26 cellular contexts compared by ENCODE assay signal in the genomic region with DNA sequence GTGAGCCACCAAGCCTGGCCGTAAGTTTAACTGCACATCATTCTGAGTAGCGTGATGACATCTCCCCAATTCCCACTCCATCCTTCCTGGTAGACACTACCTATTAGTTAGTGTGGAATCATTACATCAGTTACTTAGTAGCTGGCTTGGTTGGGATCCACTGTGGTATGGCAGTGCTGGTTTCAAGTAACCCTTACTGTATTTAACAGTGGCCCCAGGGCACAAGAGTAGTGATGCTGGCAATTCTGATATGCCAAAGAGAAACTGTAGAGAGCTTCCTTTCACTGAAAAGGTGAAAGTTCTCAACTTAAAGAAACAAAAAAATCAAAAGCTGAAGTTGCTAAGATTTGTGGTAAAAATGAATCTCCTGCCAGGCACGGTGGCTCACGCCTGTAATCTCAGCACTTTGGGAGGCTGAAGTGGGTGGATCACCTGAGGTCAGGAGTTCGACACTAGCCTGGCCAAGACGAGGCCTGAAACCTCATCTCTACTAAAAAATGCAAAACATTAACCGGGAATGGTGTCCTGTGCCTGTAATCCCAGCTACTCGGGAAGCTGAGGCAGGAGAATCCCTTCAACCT. TPM values are rescaled to one million over a fixed set of nuclear protein-coding genes. Genes with fewer than 3 reads are reported as not detected.
"Had no signal": no experiment of that assay in that cellular context is flagged by ENCODE, and none has a peak within 500 bp of the region (broad histone marks: within the 10 kb centered on the region; RNA-seq: fewer than 3 reads in every experiment).

No MANE protein-coding gene starts in this region.

- H3K36me3 Mint-ChIP-seq: activated CD8-positive, alpha-beta memory T cell treated with anti-CD3 and anti-CD28 coated beads, Interleukin-2, amount 10 ng/mL, durations not matched to agents 7 days and 5 days; activated naive CD8-positive, alpha-beta T cell treated with anti-CD3 and anti-CD28 coated beads, Interleukin-2, amount 10 ng/mL, durations not matched to agents 7 days and 5 days had no signal

- H3K4me3 ChIP-seq: body of pancreas, breast epithelium, Peyer's patch had no signal

- H3K4me1 ChIP-seq: breast epithelium had no signal

- H3K27me3 Mint-ChIP-seq: activated CD8-positive, alpha-beta memory T cell treated with anti-CD3 and anti-CD28 coated beads, Interleukin-2, amount 10 ng/mL, durations not matched to agents 7 days and 5 days had no signal

- H3K27ac ChIP-seq: body of pancreas, breast epithelium, Peyer's patch, VCaP had no signal

- H3K36me3 ChIP-seq: breast epithelium, Peyer's patch had no signal

- H3K9me3 ChIP-seq: body of pancreas, breast epithelium, Peyer's patch had no signal

- H3K9me3 Mint-ChIP-seq: activated B cell treated with CpG ODN at 0.5 μM for 24 hours; activated CD4-positive, alpha-beta memory T cell treated with anti-CD3 and anti-CD28 coated beads, Interleukin-2, amount 10 ng/mL, durations not matched to agents 7 days and 5 days; activated naive CD8-positive, alpha-beta T cell treated with anti-CD3 and anti-CD28 coated beads, Interleukin-2, amount 10 ng/mL, durations not matched to agents 7 days and 5 days; T-helper 1 cell treated with Interleukin-12 subunit alpha and Interleukin-12 subunit beta and Interleukin-4 antibody, amounts not matched to agents 30 μg/mL and 1 μg/mL, for 36 hours; T-helper 2 cell treated with Interferon-gamma antibody and Interleukin-4, amounts not matched to agents 5 μg/mL and 100 μg/mL, for 36 hours had no signal

- H3K27me3 ChIP-seq: body of pancreas, breast epithelium, Peyer's patch had no signal

- H3K27ac Mint-ChIP-seq: activated B cell treated with CpG ODN at 0.5 μM for 24 hours; activated CD4-positive, alpha-beta memory T cell treated with anti-CD3 and anti-CD28 coated beads, Interleukin-2, amount 10 ng/mL, durations not matched to agents 7 days and 5 days; activated CD8-positive, alpha-beta memory T cell treated with anti-CD3 and anti-CD28 coated beads, Interleukin-2, amount 10 ng/mL, durations not matched to agents 7 days and 5 days; activated naive CD8-positive, alpha-beta T cell treated with anti-CD3 and anti-CD28 coated beads, Interleukin-2, amount 10 ng/mL, durations not matched to agents 7 days and 5 days; T-helper 1 cell treated with Interleukin-12 subunit alpha and Interleukin-12 subunit beta and Interleukin-4 antibody, amounts not matched to agents 30 μg/mL and 1 μg/mL, for 36 hours; T-helper 2 cell treated with Interferon-gamma antibody and Interleukin-4, amounts not matched to agents 5 μg/mL and 100 μg/mL, for 36 hours had no signal

- DNase-seq: activated B cell treated with CpG ODN at 0.5 μM for 24 hours; activated CD4-positive, alpha-beta memory T cell treated with anti-CD3 and anti-CD28 coated beads, Interleukin-2, amount 10 ng/mL, durations not matched to agents 7 days and 5 days; activated CD4-positive, alpha-beta T cell treated with anti-CD3 and anti-CD28 coated beads for 4 hours; activated CD4-positive, alpha-beta T cell treated with anti-CD3 and anti-CD28 coated beads, Interleukin-2, amount 50 U/mL, for 1 hour; activated CD4-positive, CD25-positive, alpha-beta regulatory T cell treated with anti-CD3 and anti-CD28 coated beads, Interleukin-2, amount 50 U/mL, for 72 hours; activated CD8-positive, alpha-beta memory T cell treated with anti-CD3 and anti-CD28 coated beads for 24 hours; activated CD8-positive, alpha-beta memory T cell treated with anti-CD3 and anti-CD28 coated beads, Interleukin-2, amount 10 ng/mL, durations not matched to agents 7 days and 5 days; activated CD8-positive, alpha-beta memory T cell treated with anti-CD3 and anti-CD28 coated beads, Interleukin-2, amount 50 U/mL, for 48 hours; activated effector memory CD4-positive, alpha-beta T cell treated with Interleukin-2 at 50 U/mL for 16 hours; activated naive CD4-positive, alpha-beta T cell treated with anti-CD3 and anti-CD28 coated beads, Interleukin-2, amount 50 U/mL, for 16 hours; activated naive CD8-positive, alpha-beta T cell treated with anti-CD3 and anti-CD28 coated beads, Interleukin-2, amount 10 ng/mL, durations not matched to agents 7 days and 5 days; activated T-cell treated with anti-CD3 and anti-CD28 coated beads, Interleukin-2, amount 50 U/mL, for 48 hours; body of pancreas; NCI-H1048; NCI-H1105 treated with DMSO at 0.1 percent for 48 hours; NCI-H1436; NCI-H1694; NCI-H2029; NCI-H345; NCI-H524 treated with DMSO at 0.1 percent for 48 hours; Peyer's patch; Right ventricle myocardium superior had no signal

- H3K4me3 Mint-ChIP-seq: activated B cell treated with CpG ODN at 0.5 μM for 24 hours; activated CD4-positive, alpha-beta memory T cell treated with anti-CD3 and anti-CD28 coated beads, Interleukin-2, amount 10 ng/mL, durations not matched to agents 7 days and 5 days; activated CD8-positive, alpha-beta memory T cell treated with anti-CD3 and anti-CD28 coated beads, Interleukin-2, amount 10 ng/mL, durations not matched to agents 7 days and 5 days; activated naive CD8-positive, alpha-beta T cell treated with anti-CD3 and anti-CD28 coated beads, Interleukin-2, amount 10 ng/mL, durations not matched to agents 7 days and 5 days; T-helper 1 cell treated with Interleukin-12 subunit alpha and Interleukin-12 subunit beta and Interleukin-4 antibody, amounts not matched to agents 30 μg/mL and 1 μg/mL, for 36 hours; T-helper 2 cell treated with Interferon-gamma antibody and Interleukin-4, amounts not matched to agents 5 μg/mL and 100 μg/mL, for 36 hours had no signal

RNA-seq across cellular contexts. Expression of gene RHOD, which starts 27.2 kb away (rescaled TPM):
- total RNA-seq: activated B cell treated with CpG ODN at 0.5 μM for 24 hours had no signal
